8 cellular contexts compared by ENCODE assay signal in genomic region chr10:105797234-105797890, GRCh38.
A peak's percentile ranks its signal among the peaks of the same experiment; 100 is the strongest.
DNase-seq lines count a peak whose midpoint lies in the region; ATAC-seq and TF ChIP-seq lines count a peak whose summit lies in the region.

No MANE protein-coding gene starts in this region.

- no peaks in the 10 kb centered on the region for H3K9me3 ChIP-seq in colonic mucosa

- H3K27ac ChIP-seq in colonic mucosa = no peak overlapping the region

- no peaks in the 10 kb centered on the region for H3K27me3 ChIP-seq in colonic mucosa

- H3K27me3 Mint-ChIP-seq in nephron progenitor cell (ENCODE audit: low read depth, poor library complexity) = no peaks in the 10 kb centered on the region

- H3K9ac ChIP-seq in colonic mucosa (ENCODE audit: low read depth in 2 of 2, low read length in 2 of 2) = no peak overlapping the region

- TF ChIP-seq CTCF in NB4 (IDR thresholded peaks at IDR 0.05; ENCODE audit: low read depth, low read length) = peak; percentile 51
- TF ChIP-seq CTCF in colonic mucosa (IDR thresholded peaks at IDR 0.05) = peak; percentile 48
- TF ChIP-seq CTCF in nephron progenitor cell (IDR thresholded peaks at IDR 0.05) = peak; percentile 50

- peak; percentile 8 for DNase-seq in D341Med (ENCODE audit: low spot score)
- DNase-seq in NB4 (ENCODE audit: low read depth) = peak; percentile 56
- DNase-seq in colonic mucosa = no peak
- DNase-seq in nephron progenitor cell = no peak
- no peak for DNase-seq in GF-D8 (lab: John Stamatoyannopoulos, UW)

- no peak overlapping the region for H3K4me3 Mint-ChIP-seq in nephron progenitor cell

- no peaks in the 10 kb centered on the region for H3K36me3 Mint-ChIP-seq in nephron progenitor cell (ENCODE audit: low read depth)

- no peak overlapping the region for H3K27ac Mint-ChIP-seq in nephron progenitor cell

- H3K4me1 ChIP-seq in colonic mucosa = no peaks in the 10 kb centered on the region

- no peak for TF ChIP-seq POLR2A in NB4 (IDR thresholded peaks at IDR 0.05; ENCODE audit: extremely low read depth, insufficient read length)

- no peaks in the 10 kb centered on the region for H3K36me3 ChIP-seq in colonic mucosa

- peak; percentile 61 for ATAC-seq in GM21390 (IDR thresholded peaks at IDR 0.05; ENCODE audit: unreplicated experiment)
- no peak for ATAC-seq in GM21723 (IDR thresholded peaks at IDR 0.05; ENCODE audit: unreplicated experiment)
- ATAC-seq in GM21825 (IDR thresholded peaks at IDR 0.05; ENCODE audit: unreplicated experiment) = no peak

- no peaks in the 10 kb centered on the region for H3K9me3 Mint-ChIP-seq in nephron progenitor cell

- no peaks in the 10 kb centered on the region for H3K4me1 Mint-ChIP-seq in nephron progenitor cell

- H3K4me3 ChIP-seq in NB4 (ENCODE audit: low read depth, low read length) (no peak overlapping the region), colonic mucosa (no peak overlapping the region)

- intact Hi-C loops in colonic mucosa (cut with DNase I) = no loop called here

Comparison
In these comparisons a context has a peak if more than half of its experiments do, and no peak if none do; other contexts are left out.
1. DNase-seq: peak in D341Med (single experiment) and NB4 (single experiment); none in colonic mucosa (single experiment), nephron progenitor cell (single experiment) and GF-D8 (single experiment).
2. Peak in every context shown above with its lines, with median percentiles within 50 percentile points of each other: CTCF ChIP-seq.